In the genomic region with DNA sequence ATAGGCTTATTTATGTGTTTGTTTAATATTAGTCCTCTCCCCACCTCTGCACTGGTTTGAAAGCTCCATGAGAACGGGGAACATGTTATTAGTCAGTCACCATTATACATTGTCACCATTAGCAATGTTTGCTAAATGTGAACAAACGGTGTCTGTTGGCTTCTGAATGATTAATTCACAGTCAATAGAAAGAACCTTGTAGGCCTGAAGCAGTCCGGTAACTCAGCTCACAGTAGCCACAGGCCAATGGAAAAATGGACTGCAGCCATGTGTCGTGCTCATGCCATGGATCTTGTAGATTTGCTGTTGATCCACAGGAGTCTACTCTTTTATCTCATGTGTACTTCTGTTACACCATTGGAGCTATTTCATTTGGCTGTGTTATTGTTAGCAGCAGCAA, we compare ENCODE assay signal across 18 cellular contexts. TPM values are rescaled to one million over a fixed set of nuclear protein-coding genes. Genes with fewer than 3 reads are reported as not detected.
DNase-seq lines count a peak whose midpoint lies in the region; ATAC-seq and TF ChIP-seq lines count a peak whose summit lies in the region.
"Had no signal": no experiment of that assay in that cellular context is flagged by ENCODE, and none has a peak within 500 bp of the region (broad histone marks: within the 10 kb centered on the region; RNA-seq: fewer than 3 reads in every experiment).

No MANE protein-coding gene starts in this region.

- H3K27ac ChIP-seq in esophagus muscularis mucosa (replicated peaks in 1 of 4) (no peak overlapping the region), prostate gland (no peak overlapping the region)
- H3K27ac ChIP-seq: SJSA1 had no signal

- no peaks in the 10 kb centered on the region for H3K36me3 ChIP-seq in esophagus muscularis mucosa
- H3K36me3 ChIP-seq in HAP-1 (replicated peaks) = no peaks in the 10 kb centered on the region
- H3K36me3 ChIP-seq in prostate gland = no peaks in the 10 kb centered on the region
- H3K36me3 ChIP-seq: SJSA1 had no signal

- H3K27me3 Mint-ChIP-seq in activated T-cell treated with anti-CD3 and anti-CD28 coated beads, Interleukin-2, amount 50 U/mL, for 72 hours (ENCODE audit: low read depth) = peaks cover 14% of the 10 kb centered on the region

- DNase-seq in activated T-cell treated with anti-CD3 and anti-CD28 coated beads, Interleukin-2, amount 50 U/mL, for 72 hours = no peak
- DNase-seq in activated T-cell treated with anti-CD3 and anti-CD28 coated beads for 4 hours = no peak
- peak; percentile 74 for DNase-seq in NCI-H774 (lab: John Stamatoyannopoulos, UW)
- DNase-seq in esophagus muscularis mucosa (ENCODE audit: extremely low spot score) = peak; percentile 31
- DNase-seq in HAP-1 (ENCODE audit: low spot score in 2 of 2) = no peak
- no peak for DNase-seq in prostate gland (ENCODE audit: low spot score)
- no peak for DNase-seq in 8988T
- DNase-seq: NCI-H1092 treated with DMSO at 0.1 percent for 48 hours, NCI-H146, NCI-H1930, NCI-H2227 treated with DMSO at 0.1 percent for 48 hours, NCI-H526 treated with DMSO at 0.1 percent for 48 hours, Right ventricle myocardium superior, RPMI8226 had no signal

- H3K4me3 Mint-ChIP-seq in activated T-cell treated with anti-CD3 and anti-CD28 coated beads, Interleukin-2, amount 50 U/mL, for 72 hours = no peak overlapping the region

- no peak for ATAC-seq in activated T-cell treated with anti-CD3 and anti-CD28 coated beads, Interleukin-2, amount 50 U/mL, for 72 hours (replicated peaks in 1 of 2)
- no peak for ATAC-seq in HG03442 (IDR thresholded peaks at IDR 0.05; ENCODE audit: unreplicated experiment)

- H3K4me3 ChIP-seq in esophagus muscularis mucosa = no peak overlapping the region
- H3K4me3 ChIP-seq in HAP-1 = no peak overlapping the region
- no peak overlapping the region for H3K4me3 ChIP-seq in prostate gland
- H3K4me3 ChIP-seq: SJSA1 had no signal

- no peak for TF ChIP-seq EP300 in esophagus muscularis mucosa (IDR thresholded peaks at IDR 0.05)

- TF ChIP-seq POLR2A in esophagus muscularis mucosa (IDR thresholded peaks at IDR 0.05; ENCODE audit: low read depth) (no peak), prostate gland (IDR thresholded peaks at IDR 0.05) (no peak)

- in situ Hi-C loops in HAP-1 (cut with MboI; ENCODE audit: low sequenced_read_pairs) = no loop called here

- 79% methylated on average over 4 of the region's 4 CpGs for WGBS in esophagus muscularis mucosa
- WGBS in prostate gland = 78% methylated on average over 4 of the region's 4 CpGs

- TF ChIP-seq CTCF in esophagus muscularis mucosa (IDR thresholded peaks at IDR 0.05) (no peak), prostate gland (IDR thresholded peaks at IDR 0.05) (no peak)

- H3K27me3 ChIP-seq in esophagus muscularis mucosa = no peaks in the 10 kb centered on the region
- H3K27me3 ChIP-seq in HAP-1 (ENCODE audit: low read depth) = no peaks in the 10 kb centered on the region
- no peaks in the 10 kb centered on the region for H3K27me3 ChIP-seq in prostate gland (replicated peaks; ENCODE audit: insufficient read depth)
- H3K27me3 ChIP-seq: SJSA1 had no signal

- H3K36me3 Mint-ChIP-seq in activated T-cell treated with anti-CD3 and anti-CD28 coated beads, Interleukin-2, amount 50 U/mL, for 72 hours (ENCODE audit: insufficient read depth in 2 of 2) = no peaks in the 10 kb centered on the region

- H3K27ac Mint-ChIP-seq in activated T-cell treated with anti-CD3 and anti-CD28 coated beads, Interleukin-2, amount 50 U/mL, for 72 hours = peak overlapping the region; percentile 68

- no peaks in the 10 kb centered on the region for H3K4me1 Mint-ChIP-seq in activated T-cell treated with anti-CD3 and anti-CD28 coated beads, Interleukin-2, amount 50 U/mL, for 72 hours (ENCODE audit: low read depth)

- intact Hi-C loops in esophagus muscularis mucosa (cut with DNase I) (no loop called here), prostate gland (cut with DNase I) (no loop called here)

- H3K9me3 ChIP-seq in esophagus muscularis mucosa (no peaks in the 10 kb centered on the region), HAP-1 (no peaks in the 10 kb centered on the region), prostate gland (no peaks in the 10 kb centered on the region)
- H3K9me3 ChIP-seq: SJSA1 had no signal

- no peaks in the 10 kb centered on the region for H3K4me1 ChIP-seq in esophagus muscularis mucosa
- H3K4me1 ChIP-seq in HAP-1 = no peaks in the 10 kb centered on the region
- no peaks in the 10 kb centered on the region for H3K4me1 ChIP-seq in prostate gland (replicated peaks)
- H3K4me1 ChIP-seq: SJSA1 had no signal

- no peaks in the 10 kb centered on the region for H3K9me3 Mint-ChIP-seq in activated T-cell treated with anti-CD3 and anti-CD28 coated beads, Interleukin-2, amount 50 U/mL, for 72 hours

RNA-seq across cellular contexts. Expression of gene NHLH2, which starts 49.7 kb away (rescaled TPM):
- total RNA-seq in activated T-cell treated with anti-CD3 and anti-CD28 coated beads, Interleukin-2, amount 50 U/mL, for 72 hours = under 1 TPM in 1 of 2 donors, not detected in 1; 0.10 TPM
- not detected for total RNA-seq in esophagus muscularis mucosa
- under 1 TPM in 1 of 2 donors, not detected in 1; 0.74 TPM for total RNA-seq in prostate gland
- total RNA-seq: H4, HT-29, Right ventricle myocardium superior had no signal

Comparison
In these comparisons a context has a peak if more than half of its experiments do, and no peak if none do; other contexts are left out.
1. DNase-seq: peak in NCI-H774 (single experiment) and esophagus muscularis mucosa (single experiment); none in activated T-cell treated with anti-CD3 and anti-CD28 coated beads, Interleukin-2, amount 50 U/mL, for 72 hours (0 of 2), activated T-cell treated with anti-CD3 and anti-CD28 coated beads for 4 hours (single experiment), HAP-1 (0 of 2), prostate gland (single experiment) and 8988T (single experiment).